In genomic region chr12:94101902-94102660, GRCh38 we compare ENCODE assay signal across 8 cellular contexts. TPM values are rescaled to one million over a fixed set of nuclear protein-coding genes. Genes with fewer than 3 reads are reported as not detected.
DNase-seq lines count a peak whose midpoint lies in the region; ATAC-seq, FAIRE-seq and TF ChIP-seq lines count a peak whose summit lies in the region.

No MANE protein-coding gene starts in this region.

- H3K79me2 ChIP-seq in HepG2 (ENCODE audit: insufficient read depth, low read length): no peaks in the 10 kb centered on the region

- H3K9me3 Mint-ChIP-seq in activated CD4-positive, alpha-beta T cell treated with anti-CD3 and anti-CD28 coated beads, Interleukin-2, amount 10 ng/mL, durations not matched to agents 7 days and 5 days: no peaks in the 10 kb centered on the region

- CTCF ChIA-PET in BJ (lab: Yijun Ruan, JAX): interaction anchor here (0.6 to 6.2 kb wide), 89 partner anchors 10 to 1115 kb away, joined by 3 to 154 read pairs (median 4); partner anchors contain the start of gene SOCS2
- CTCF ChIA-PET in activated CD4-positive, alpha-beta T cell treated with anti-CD3 and anti-CD28 coated beads, Interleukin-2, amount 10 ng/mL, durations not matched to agents 7 days and 5 days (lab: Charles Lee): interaction anchor here (0.6 to 5.6 kb wide), 76 partner anchors 8 to 1302 kb away, joined by 3 to 61 read pairs (median 4); partner anchors contain the start of genes CRADD, MRPL42 and SOCS2
- CTCF ChIA-PET in HepG2 (lab: Yijun Ruan, JAX; ENCODE audit: low intra/inter-chr PET ratio, low total read pairs): interaction anchor here (1.2 to 2.7 kb wide), 6 partner anchors 26 to 598 kb away, joined by 3 to 49 read pairs (median 5); no protein-coding TSS in a partner anchor

- in situ Hi-C loops in HepG2 (cut with HindIII; ENCODE audit: extremely low pct_ligation_motif_present, low pct_unique_long_range_greater_than_20kb): loop anchor here (5.0 to 10.0 kb wide), 3 partner anchors 107 to 580 kb away; partner anchors contain the start of gene SOCS2

- H3K36me3 ChIP-seq in BJ (ENCODE audit: control insufficient read depth, insufficient read depth, low read length): no peaks in the 10 kb centered on the region
- no peaks in the 10 kb centered on the region for H3K36me3 ChIP-seq in HepG2 (replicated peaks in 1 of 2; ENCODE audit: control insufficient read depth in 1 of 2, insufficient read depth in 2 of 2, low read length in 2 of 2)

- WGBS in HepG2 (ENCODE audit: low lambda C conversion rate): 4% methylated on average over 9 of the region's 46 CpGs

- BruUV-seq in HepG2 (replicated peaks; lab: Mats Ljungman, UMichigan): no TSS peak

- no peak overlapping the region for H3K9ac ChIP-seq in HepG2 (ENCODE audit: insufficient read depth, low read depth, low read length)

- peak; percentile 83 for TF ChIP-seq RAD21 in HepG2 (CRISPR knock-in tag; IDR thresholded peaks at IDR 0.05)

- peak overlapping the region; percentile 91 for H3K27ac Mint-ChIP-seq in activated CD4-positive, alpha-beta T cell treated with anti-CD3 and anti-CD28 coated beads, Interleukin-2, amount 10 ng/mL, durations not matched to agents 7 days and 5 days

- H3K36me3 Mint-ChIP-seq in activated CD4-positive, alpha-beta T cell treated with anti-CD3 and anti-CD28 coated beads, Interleukin-2, amount 10 ng/mL, durations not matched to agents 7 days and 5 days (ENCODE audit: low read depth): no peaks in the 10 kb centered on the region

- peak; percentile 91 for FAIRE-seq in HepG2 (lab: Jason Lieb, UNC)

- no peak overlapping the region for H3K27ac ChIP-seq in HepG2 (ENCODE audit: extremely low read length, insufficient read depth, low read length)

- POLR2A ChIA-PET in BJ (lab: Charles Lee) (interaction anchor here (0.9 kb wide), 1 partner anchor 533 kb away, joined by 3 read pairs; no protein-coding TSS in a partner anchor), HepG2 (lab: Yijun Ruan, JAX) (interaction anchor here (1.2 to 1.3 kb wide), 2 partner anchors 533 to 538 kb away, joined by 3 to 7 read pairs; no protein-coding TSS in a partner anchor)
- POLR2A ChIA-PET in activated CD4-positive, alpha-beta T cell treated with anti-CD3 and anti-CD28 coated beads, Interleukin-2, amount 10 ng/mL, durations not matched to agents 7 days and 5 days (lab: Charles Lee): interaction anchor here (0.6 to 1.4 kb wide), 3 partner anchors 119 to 597 kb away, joined by 3 to 6 read pairs (median 4); no protein-coding TSS in a partner anchor

- no peak for DNase-seq in BJ (ENCODE audit: low read depth)
- peak; percentile 26 for DNase-seq in NCI-H524 treated with DMSO at 0.1 percent for 48 hours (lab: John Stamatoyannopoulos, UW)
- peak; percentile 91 for DNase-seq in activated CD4-positive, alpha-beta T cell treated with anti-CD3 and anti-CD28 coated beads, Interleukin-2, amount 10 ng/mL, durations not matched to agents 7 days and 5 days
- DNase-seq in dermis blood vessel endothelial cell: peak; percentile 90
- DNase-seq in HepG2 (ENCODE audit: low spot score): peak; percentile 71
- peak; percentile 77 for DNase-seq in stimulated activated CD4-positive, alpha-beta T cell treated with anti-CD3 and anti-CD28 coated beads, Interleukin-2, amount 100 ng/mL, for 4 hours (ENCODE audit: low read depth)

- H2AFZ ChIP-seq in HepG2 (ENCODE audit: low read length): no peak overlapping the region

- no peaks in the 10 kb centered on the region for H3K9me3 ChIP-seq in HepG2 (ENCODE audit: low read length)

- no peaks in the 10 kb centered on the region for H4K20me1 ChIP-seq in HepG2 (ENCODE audit: insufficient read depth, low read length)

- H3K27me3 ChIP-seq in BJ (ENCODE audit: control insufficient read depth, insufficient read depth, low read length): peaks cover 2% of the 10 kb centered on the region; the same call in 1 of the 2 replicates
- H3K27me3 ChIP-seq in HepG2 (ENCODE audit: control insufficient read depth in 1 of 2, insufficient read depth in 2 of 2, low read length in 2 of 2): peaks cover 0 to 15% of the 10 kb centered on the region in 2 experiments; a peak in 2 of 5 replicates

- peaks cover 12% of the 10 kb centered on the region for H3K27me3 Mint-ChIP-seq in activated CD4-positive, alpha-beta T cell treated with anti-CD3 and anti-CD28 coated beads, Interleukin-2, amount 10 ng/mL, durations not matched to agents 7 days and 5 days

- TF ChIP-seq POLR2A in HepG2 (IDR thresholded peaks at IDR 0.05; ENCODE audit: insufficient read depth in 1 of 2, low read depth in 2 of 2, low read length in 2 of 2): no peak

- H3K4me1 ChIP-seq in HepG2 (ENCODE audit: insufficient read depth, low read length): peaks cover 41% of the 10 kb centered on the region

- TF ChIP-seq EP300 in HepG2 (IDR thresholded peaks at IDR 0.05; ENCODE audit: low read depth in 2 of 2, low read length in 2 of 2) (no peak), HepG2 (CRISPR knock-in tag; IDR thresholded peaks at IDR 0.05; ENCODE audit: borderline replicate concordance) (no peak)

- H3K4me3 ChIP-seq in BJ (ENCODE audit: low read depth, low read length) (peak overlapping the region; percentile 56), HepG2 (replicated peaks in 1 of 3; ENCODE audit: insufficient read depth in 1 of 3, low read depth in 2 of 3, low read length in 3 of 3) (peak overlapping the region; percentile 49 to 76 (median 55))

- peak overlapping the region; percentile 78 for H3K4me3 Mint-ChIP-seq in activated CD4-positive, alpha-beta T cell treated with anti-CD3 and anti-CD28 coated beads, Interleukin-2, amount 10 ng/mL, durations not matched to agents 7 days and 5 days

- intact Hi-C loops in HepG2 (cut with micrococcal nuclease; ENCODE audit: unreplicated experiment): loop anchor here (1.0 to 10.0 kb wide), 7 partner anchors 110 to 1317 kb away; no protein-coding TSS in a partner anchor

- H3K4me2 ChIP-seq in HepG2 (ENCODE audit: low read depth, low read length): peak overlapping the region; percentile 96

- peaks cover 38% of the 10 kb centered on the region for H3K4me1 Mint-ChIP-seq in activated CD4-positive, alpha-beta T cell treated with anti-CD3 and anti-CD28 coated beads, Interleukin-2, amount 10 ng/mL, durations not matched to agents 7 days and 5 days

- peak; percentile 78 for TF ChIP-seq CTCF in BJ (IDR thresholded peaks at IDR 0.05; ENCODE audit: insufficient read depth, low read depth, low read length)
- TF ChIP-seq CTCF in HepG2 (CRISPR knock-in tag; IDR thresholded peaks at IDR 0.05): peak; percentile 94

- ATAC-seq in GM19351 (IDR thresholded peaks at IDR 0.05; ENCODE audit: unreplicated experiment): peak; percentile 77
- ATAC-seq in HG03520 (IDR thresholded peaks at IDR 0.05; ENCODE audit: unreplicated experiment): peak; percentile 65
- ATAC-seq in HepG2: peak; percentile 87

TF ChIP-seq in HepG2, 621 proteins besides CTCF, POLR2A, EP300 and RAD21 (continues in another document):
- TF ChIP-seq KDM3A (CRISPR knock-in tag; IDR thresholded peaks at IDR 0.05; ENCODE audit: low read depth) (0 out of 2 replicates have a peak, but pooled peaks have one; percentile 69), RFX3 (CRISPR knock-in tag; IDR thresholded peaks at IDR 0.05) (no peak), GABPB1 (CRISPR knock-in tag; IDR thresholded peaks at IDR 0.05) (peak; percentile 54)

RNA-seq across cellular contexts. Expression of gene PLXNC1, which starts 46.3 kb away (rescaled TPM):
- 2.2 and 3.4 TPM in 2 replicates for polyA plus RNA-seq in BJ (2011; rRNA removed)
- 3.9 and 5.8 TPM in 2 replicates for polyA minus RNA-seq in BJ (2011; rRNA and poly(A)+ RNA removed)
- 10 to 100 TPM; 27.4 to 29.7 TPM for total RNA-seq in activated CD4-positive, alpha-beta T cell treated with anti-CD3 and anti-CD28 coated beads, Interleukin-2, amount 10 ng/mL, durations not matched to agents 7 days and 5 days
- 0.17 and 0.23 TPM in 2 replicates for total RNA-seq in dermis blood vessel endothelial cell
- total RNA-seq in HepG2 (2016; rRNA removed; fragmentation: Illumina TruSeq; extraction: Trizol): 7.3 and 11.2 TPM in 2 replicates
- total RNA-seq in HepG2 (2016; cell fraction: cytosol; rRNA removed; fragmentation: Illumina TruSeq; extraction: Trizol; ENCODE audit: low read depth): 8.1 and 9.0 TPM in 2 replicates
- 6.3 and 12.7 TPM in 2 replicates for total RNA-seq in HepG2 (2016; cell fraction: insoluble cytoplasmic fraction; rRNA removed; fragmentation: Illumina TruSeq; extraction: Trizol)
- total RNA-seq in HepG2 (2016; cell fraction: membrane; rRNA removed; fragmentation: Illumina TruSeq; extraction: Trizol): 2.8 and 3.1 TPM in 2 replicates
- 20.3 and 30.3 TPM in 2 replicates for total RNA-seq in HepG2 (2016; cell fraction: nucleus; rRNA removed; fragmentation: Illumina TruSeq; extraction: Trizol)
- 6.0 and 6.6 TPM in 2 replicates for polyA plus RNA-seq in HepG2 (2011; rRNA removed)
- polyA plus RNA-seq in HepG2 (2011; cell fraction: cytosol; rRNA removed): 2.7 and 3.6 TPM in 2 replicates
- 13.0 and 16.5 TPM in 2 replicates for polyA plus RNA-seq in HepG2 (2011; cell fraction: nucleus; rRNA removed)
- polyA plus RNA-seq in HepG2 (2012): 4.8 and 5.2 TPM in 2 replicates
- 0.16 and 0.22 TPM in 2 replicates for polyA plus RNA-seq in HepG2 (2016; cell fraction: cytosol; fragmentation: Illumina TruSeq; extraction: Trizol; ENCODE audit: low read depth)
- 3.0 and 3.1 TPM in 2 replicates for polyA plus RNA-seq in HepG2 (2016; cell fraction: insoluble cytoplasmic fraction; fragmentation: Illumina TruSeq; extraction: Trizol; ENCODE audit: low read depth)
- 0.32 and 0.63 TPM in 2 replicates for polyA plus RNA-seq in HepG2 (2016; cell fraction: membrane; fragmentation: Illumina TruSeq; extraction: Trizol; ENCODE audit: low read depth)
- 13.8 and 13.9 TPM in 2 replicates for polyA plus RNA-seq in HepG2 (2016; cell fraction: nucleus; fragmentation: Illumina TruSeq; extraction: Trizol; ENCODE audit: insufficient read depth, low read depth)
- 0.37 and 27.7 TPM in 2 replicates for polyA minus RNA-seq in HepG2 (2011; rRNA and poly(A)+ RNA removed; ENCODE audit: low replicate concordance)
- 6.3 and 6.7 TPM in 2 replicates for polyA minus RNA-seq in HepG2 (2011; cell fraction: cytosol; rRNA and poly(A)+ RNA removed)
- polyA minus RNA-seq in HepG2 (2011; cell fraction: nucleus; rRNA and poly(A)+ RNA removed): 59.7 and 63.2 TPM in 2 replicates
